Comparison of ENCODE assay signal across 1 cellular context in the genomic region with DNA sequence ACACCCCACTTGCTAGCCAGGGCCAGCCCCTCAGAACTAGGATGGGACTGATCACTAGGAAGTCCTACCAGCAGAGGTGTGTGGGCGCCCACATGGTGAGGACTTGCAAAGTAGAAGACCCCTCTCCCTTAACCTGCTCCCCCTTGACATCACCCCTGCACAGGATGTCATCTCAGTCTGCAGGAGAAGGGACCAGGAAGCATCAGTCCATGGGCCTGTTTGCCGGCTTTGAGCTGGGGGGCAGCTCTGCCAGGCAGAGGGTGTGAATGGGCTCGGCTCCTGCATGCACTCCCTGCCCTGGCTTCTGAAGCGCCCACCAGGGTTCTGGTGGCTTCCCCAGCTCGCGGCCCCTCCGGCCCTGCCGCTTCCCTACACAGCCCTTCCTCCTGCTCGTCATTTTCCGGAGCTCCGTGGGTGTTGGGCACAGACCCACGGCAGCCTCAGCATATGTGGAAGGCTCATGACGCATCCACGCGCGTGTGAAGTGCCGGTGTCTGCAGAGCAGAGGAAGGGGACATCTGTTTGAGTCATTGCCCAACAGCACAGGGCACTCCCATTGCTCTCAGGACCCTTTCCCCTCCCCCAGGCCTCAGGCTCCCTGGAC.
A peak's percentile ranks its signal among the peaks of the same experiment; 100 is the strongest.
TF ChIP-seq lines count a peak whose summit lies in the region.

No MANE protein-coding gene starts in this region.

TF ChIP-seq in HEK293, 187 proteins besides CTCF, POLR2A, EP300 and RAD21:
- TF ChIP-seq KLF1 (tag by site-specific recombination; IDR thresholded peaks at IDR 0.05), result no peak
- TF ChIP-seq EGR2 (tag by site-specific recombination; IDR thresholded peaks at IDR 0.05; ENCODE audit: low read depth), result 0 out of 2 replicates have a peak, but pooled peaks have one; percentile 19
- TF ChIP-seq ZNF23 (tag by site-specific recombination; IDR thresholded peaks at IDR 0.05; ENCODE audit: borderline replicate concordance), result no peak
- no peak for TF ChIP-seq RBAK (tag by site-specific recombination; IDR thresholded peaks at IDR 0.05)
- no peak for TF ChIP-seq KLF16 (tag by site-specific recombination; IDR thresholded peaks at IDR 0.05)
